Comparison of ENCODE assay signal across 11 cellular contexts in the genomic region with DNA sequence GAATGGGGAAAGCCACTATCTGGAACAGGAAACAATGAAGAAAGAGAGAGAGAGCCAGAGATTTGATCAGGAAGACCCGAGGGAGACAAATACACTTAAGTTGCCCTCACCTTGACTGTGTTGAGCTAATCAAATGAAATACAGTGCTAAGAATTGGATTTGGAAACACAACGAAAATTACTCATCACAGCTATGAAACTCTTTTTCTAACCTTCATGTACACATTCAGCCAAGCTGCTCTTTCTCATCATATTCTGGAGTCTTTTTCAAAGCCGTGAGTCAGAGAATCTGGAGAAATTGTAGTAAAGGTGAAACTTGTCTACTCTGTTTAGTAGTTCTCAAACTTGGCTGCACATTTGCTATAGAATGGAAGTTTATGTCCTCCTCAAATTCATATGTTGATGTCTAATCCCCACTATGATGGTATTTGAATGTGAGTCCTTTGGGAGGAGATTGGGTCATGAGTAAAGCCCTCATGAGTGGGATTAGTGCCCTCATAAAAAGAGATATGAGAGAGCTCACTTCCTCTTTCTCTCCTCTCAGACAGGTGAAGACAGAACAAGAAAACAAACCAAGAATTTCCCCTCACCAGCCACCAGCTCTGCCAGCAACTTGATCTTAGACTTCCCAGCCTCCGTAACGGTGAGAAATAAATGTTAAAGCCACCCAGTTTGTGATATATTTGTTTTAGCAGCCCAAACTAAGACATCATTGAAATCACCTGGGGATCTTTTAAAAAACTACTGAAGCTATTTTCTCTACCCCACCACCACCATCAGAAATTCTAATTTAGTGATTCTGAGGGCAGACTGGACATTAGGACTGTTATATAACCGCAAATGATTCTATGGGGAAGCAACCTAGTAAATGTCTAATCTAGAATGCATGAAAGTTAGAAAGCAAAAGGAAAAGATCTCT.
DNase-seq lines count a peak whose midpoint lies in the region; ATAC-seq, FAIRE-seq and TF ChIP-seq lines count a peak whose summit lies in the region.
"Had no signal": no experiment of that assay in that cellular context is flagged by ENCODE, and none has a peak within 500 bp of the region (broad histone marks: within the 10 kb centered on the region; RNA-seq: fewer than 3 reads in every experiment).

No MANE protein-coding gene starts in this region.

- intact Hi-C loops in esophagus muscularis mucosa (cut with DNase I) = no loop called here
- intact Hi-C loops in colonic mucosa (cut with DNase I) = no loop called here
- intact Hi-C loops in posterior vena cava (cut with DNase I) = no loop called here

- H3K9me3 ChIP-seq in esophagus muscularis mucosa (no peaks in the 10 kb centered on the region), colonic mucosa (no peaks in the 10 kb centered on the region)
- H3K9me3 ChIP-seq: tibial nerve had no signal

- H3K36me3 ChIP-seq in esophagus muscularis mucosa (no peaks in the 10 kb centered on the region), colonic mucosa (no peaks in the 10 kb centered on the region)
- H3K36me3 ChIP-seq: tibial nerve had no signal

- WGBS in esophagus muscularis mucosa = 72% methylated on average over 6 of the region's 6 CpGs

- ATAC-seq in GM21381 (IDR thresholded peaks at IDR 0.05; ENCODE audit: unreplicated experiment) = peak; percentile 92
- ATAC-seq in HG03045 (IDR thresholded peaks at IDR 0.05; ENCODE audit: unreplicated experiment) = peak; percentile 98

- no peak overlapping the region for H3K9ac ChIP-seq in colonic mucosa (ENCODE audit: low read depth in 2 of 2, low read length in 2 of 2)

- no peak for DNase-seq in GM18507 (ENCODE audit: extremely low spot score, insufficient read length, low read depth)
- DNase-seq in NCI-H69 (lab: John Stamatoyannopoulos, UW) = peak; percentile 8
- DNase-seq in SIG-M5 treated with dmso at 0.1 percent for 504 hours (lab: John Stamatoyannopoulos, UW; ENCODE audit: unreplicated experiment) = no peak
- DNase-seq in esophagus muscularis mucosa (ENCODE audit: extremely low spot score) = no peak
- DNase-seq in colonic mucosa = no peak
- no peak for DNase-seq in posterior vena cava (ENCODE audit: low spot score)
- DNase-seq: NCI-H345; stimulated activated CD4-positive, alpha-beta T cell treated with anti-CD3 and anti-CD28 coated beads, Interleukin-4, amount 100 ng/mL, for 24 hours had no signal

- H3K4me3 ChIP-seq in esophagus muscularis mucosa (no peak overlapping the region), colonic mucosa (no peak overlapping the region)
- H3K4me3 ChIP-seq: tibial nerve had no signal

- no peak for TF ChIP-seq CTCF in esophagus muscularis mucosa (IDR thresholded peaks at IDR 0.05)
- TF ChIP-seq CTCF in colonic mucosa (IDR thresholded peaks at IDR 0.05) = no peak

- no peak for TF ChIP-seq POLR2A in esophagus muscularis mucosa (IDR thresholded peaks at IDR 0.05; ENCODE audit: low read depth)

- H3K27me3 ChIP-seq in esophagus muscularis mucosa (no peaks in the 10 kb centered on the region), colonic mucosa (no peaks in the 10 kb centered on the region)
- H3K27me3 ChIP-seq: tibial nerve had no signal

- no peak overlapping the region for H3K27ac ChIP-seq in esophagus muscularis mucosa (replicated peaks in 1 of 4)
- no peak overlapping the region for H3K27ac ChIP-seq in colonic mucosa
- H3K27ac ChIP-seq: tibial nerve had no signal

- peak; percentile 73 for FAIRE-seq in GM18507 (lab: Jason Lieb, UNC)

- TF ChIP-seq EP300 in esophagus muscularis mucosa (IDR thresholded peaks at IDR 0.05) = no peak

- H3K4me1 ChIP-seq in esophagus muscularis mucosa (no peaks in the 10 kb centered on the region), colonic mucosa (no peaks in the 10 kb centered on the region)
- H3K4me1 ChIP-seq: tibial nerve had no signal
